Comparison of ENCODE assay signal across 8 cellular contexts in the genomic region with DNA sequence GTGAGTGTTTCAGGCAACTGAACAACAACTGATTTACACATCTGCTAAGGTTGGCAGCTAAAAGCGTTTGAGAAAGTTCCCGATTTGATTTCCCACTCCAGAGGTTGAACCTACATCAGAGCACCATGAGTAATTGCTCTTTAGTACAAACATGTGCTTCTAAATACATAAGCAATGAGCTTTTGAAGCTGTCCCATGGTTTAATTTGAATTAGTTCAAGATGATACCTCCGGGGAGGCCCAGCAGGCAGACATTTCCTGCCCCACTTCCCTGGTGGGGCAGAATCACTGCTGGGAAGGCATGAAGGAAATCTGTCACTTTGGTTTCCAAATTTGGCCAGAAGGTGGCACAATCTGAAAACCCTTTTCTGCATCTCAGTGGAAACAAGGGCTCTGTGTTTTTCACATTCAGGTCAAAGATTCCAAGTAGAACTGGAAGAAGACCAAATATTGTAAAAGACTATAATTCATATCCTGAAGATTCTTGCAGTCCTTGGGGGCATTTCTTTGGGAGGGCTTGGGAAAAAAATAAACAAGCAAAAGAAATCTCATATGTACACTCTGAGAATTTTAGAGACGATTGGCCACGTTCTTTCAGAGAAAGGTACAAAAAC.
DNase-seq lines count a peak whose midpoint lies in the region; ATAC-seq and TF ChIP-seq lines count a peak whose summit lies in the region.

No MANE protein-coding gene starts in this region.

- no peak for ATAC-seq in activated T-cell treated with anti-CD3 and anti-CD28 coated beads, Interleukin-2, amount 50 U/mL, for 72 hours (replicated peaks in 1 of 2)
- ATAC-seq in right lobe of liver (peak; percentile 84 to 90 (median 88)), thoracic aorta (ENCODE audit: insufficient number of reproducible peaks, low FRiP score, low read depth) (peak; percentile 69), GM19023 (IDR thresholded peaks at IDR 0.05; ENCODE audit: unreplicated experiment) (no peak)

- no peak overlapping the region for H3K27ac Mint-ChIP-seq in activated T-cell treated with anti-CD3 and anti-CD28 coated beads, Interleukin-2, amount 50 U/mL, for 72 hours

- no peaks in the 10 kb centered on the region for H3K9me3 Mint-ChIP-seq in activated T-cell treated with anti-CD3 and anti-CD28 coated beads, Interleukin-2, amount 50 U/mL, for 72 hours

- H3K4me1 ChIP-seq in right lobe of liver (peaks cover 0 to 22% (median 3%) of the 10 kb centered on the region in 4 donors), thoracic aorta (ENCODE audit: control insufficient read depth in 1 of 2, low read depth in 2 of 2) (peaks cover 5 to 14% of the 10 kb centered on the region in 2 donors)

- no peak for TF ChIP-seq POLR2A in right lobe of liver (IDR thresholded peaks at IDR 0.05)

- no peaks in the 10 kb centered on the region for H3K36me3 ChIP-seq in right lobe of liver
- H3K36me3 ChIP-seq in thoracic aorta, result no peaks in the 10 kb centered on the region

- no peaks in the 10 kb centered on the region for H3K9me3 ChIP-seq in right lobe of liver
- H3K9me3 ChIP-seq in thoracic aorta, result no peaks in the 10 kb centered on the region

- H3K27ac ChIP-seq in dorsolateral prefrontal cortex (peak overlapping the region; percentile 52 to 98 (median 90)), right lobe of liver (peak overlapping the region; percentile 74 to 92 (median 80)), thoracic aorta (no peak overlapping the region)

- no peak overlapping the region for H3K4me3 Mint-ChIP-seq in activated T-cell treated with anti-CD3 and anti-CD28 coated beads, Interleukin-2, amount 50 U/mL, for 72 hours

- intact Hi-C loops in dorsolateral prefrontal cortex (cut with DNase I), result loop anchor here (1.0 to 10.0 kb wide), 5 partner anchors 180 to 747 kb away; partner anchors contain the start of gene ABCA8 (in 1 of the 2)
- intact Hi-C loops in right lobe of liver (cut with DNase I), result no loop called here

- TF ChIP-seq CTCF in dorsolateral prefrontal cortex (IDR thresholded peaks at IDR 0.05 in 54 of 56, conservative IDR thresholded peaks at IDR 0.05 in 2 of 56; ENCODE audit: low read depth in 1 of 56, partially characterized antibody in 56 of 56) (peak; percentile 62 to 97 (median 88)), right lobe of liver (IDR thresholded peaks at IDR 0.05) (peak; percentile 75 to 83 (median 82)), thoracic aorta (IDR thresholded peaks at IDR 0.05) (peak; percentile 60)

- H3K27me3 ChIP-seq in dorsolateral prefrontal cortex, result no peaks in the 10 kb centered on the region
- H3K27me3 ChIP-seq in right lobe of liver, result no peaks in the 10 kb centered on the region
- H3K27me3 ChIP-seq in thoracic aorta (replicated peaks; ENCODE audit: insufficient read depth), result no peaks in the 10 kb centered on the region

- no peaks in the 10 kb centered on the region for H3K36me3 Mint-ChIP-seq in activated T-cell treated with anti-CD3 and anti-CD28 coated beads, Interleukin-2, amount 50 U/mL, for 72 hours (ENCODE audit: insufficient read depth in 2 of 2)

- H3K4me3 ChIP-seq in Jurkat, Clone E6-1 (ENCODE audit: low read length), result no peak overlapping the region
- H3K4me3 ChIP-seq in dorsolateral prefrontal cortex (peak overlapping the region in 31 of 59 donors; percentile 5 to 53 (median 22)), right lobe of liver (peak overlapping the region; percentile 5 to 28 (median 18)), thoracic aorta (no peak overlapping the region)

- peak; percentile 5 to 15 for DNase-seq in activated T-cell treated with anti-CD3 and anti-CD28 coated beads, Interleukin-2, amount 50 U/mL, for 72 hours
- no peak for DNase-seq in activated T-cell treated with anti-CD3 and anti-CD28 coated beads, Interleukin-2, amount 50 U/mL, for 1 hour
- DNase-seq in Jurkat, Clone E6-1 (ENCODE audit: low read depth, low spot score), result peak; percentile 28
- DNase-seq in SHP77 treated with DMSO at 0.1 percent for 48 hours (lab: John Stamatoyannopoulos, UW) (peak; percentile 3), dorsolateral prefrontal cortex (peak in 4 of 10 donors; percentile 33 to 67 (median 56)), right lobe of liver (peak in 2 of 3 donors; percentile 29 to 67), thoracic aorta (ENCODE audit: low spot score) (no peak)

- 5% methylated on average over 5 of the region's 5 CpGs for WGBS in right lobe of liver (ENCODE audit: insufficient coverage, low coverage, low lambda C conversion rate, missing lambda C conversion rate)

- H3K4me1 Mint-ChIP-seq in activated T-cell treated with anti-CD3 and anti-CD28 coated beads, Interleukin-2, amount 50 U/mL, for 72 hours (ENCODE audit: low read depth), result peaks cover 6% of the 10 kb centered on the region

- peaks cover 7% of the 10 kb centered on the region for H3K27me3 Mint-ChIP-seq in activated T-cell treated with anti-CD3 and anti-CD28 coated beads, Interleukin-2, amount 50 U/mL, for 72 hours (ENCODE audit: low read depth)

Comparison
In these comparisons a context has a peak if more than half of its experiments do, and no peak if none do; other contexts are left out.
1. DNase-seq: peak in activated T-cell treated with anti-CD3 and anti-CD28 coated beads, Interleukin-2, amount 50 U/mL, for 72 hours (2 of 2), Jurkat, Clone E6-1 (single experiment), SHP77 treated with DMSO at 0.1 percent for 48 hours (single experiment) and right lobe of liver (2 of 3); none in activated T-cell treated with anti-CD3 and anti-CD28 coated beads, Interleukin-2, amount 50 U/mL, for 1 hour (single experiment) and thoracic aorta (single experiment).
2. ATAC-seq: peak in right lobe of liver (4 of 4) and thoracic aorta (single experiment); none in activated T-cell treated with anti-CD3 and anti-CD28 coated beads, Interleukin-2, amount 50 U/mL, for 72 hours (0 of 2) and GM19023 (single experiment).
3. H3K4me3 ChIP-seq: peak in dorsolateral prefrontal cortex (31 of 59) and right lobe of liver (3 of 3); none in Jurkat, Clone E6-1 (single experiment) and thoracic aorta (single experiment).
4. H3K27ac ChIP-seq: peak in dorsolateral prefrontal cortex (59 of 59) and right lobe of liver (3 of 3); none in thoracic aorta (0 of 2).
5. intact Hi-C loops: an anchor here in dorsolateral prefrontal cortex (1.0 to 10.0 kb wide); none called in right lobe of liver.
6. Peak in every context shown above with its lines, with median percentiles within 50 percentile points of each other: CTCF ChIP-seq.